Comparison of ENCODE assay signal across 20 cellular contexts in genomic region chr3:123334056-123334455, GRCh38.
DNase-seq lines count a peak whose midpoint lies in the region; ATAC-seq and TF ChIP-seq lines count a peak whose summit lies in the region.
"Had no signal": no experiment of that assay in that cellular context is flagged by ENCODE, and none has a peak within 500 bp of the region (broad histone marks: within the 10 kb centered on the region; RNA-seq: fewer than 3 reads in every experiment).

No MANE protein-coding gene starts in this region.

- H3K9ac ChIP-seq in colonic mucosa (ENCODE audit: low read depth in 2 of 2, low read length in 2 of 2), result no peak overlapping the region

- H3K4me1 ChIP-seq in lower lobe of right lung, result no peaks in the 10 kb centered on the region
- H3K4me1 ChIP-seq in upper lobe of right lung, result no peaks in the 10 kb centered on the region
- H3K4me1 ChIP-seq in colonic mucosa, result no peaks in the 10 kb centered on the region
- H3K4me1 ChIP-seq: HAP-1 had no signal

- no peaks in the 10 kb centered on the region for H3K9me3 ChIP-seq in lower lobe of right lung
- H3K9me3 ChIP-seq in upper lobe of right lung, result no peaks in the 10 kb centered on the region
- no peaks in the 10 kb centered on the region for H3K9me3 ChIP-seq in colonic mucosa
- H3K9me3 ChIP-seq: HAP-1 had no signal

- ATAC-seq in lower lobe of right lung (no peak), upper lobe of right lung (no peak), GM19324 (IDR thresholded peaks at IDR 0.05; ENCODE audit: low FRiP score, unreplicated experiment) (no peak), HG02610 (IDR thresholded peaks at IDR 0.05; ENCODE audit: unreplicated experiment) (no peak)
- ATAC-seq: K562, PC-3 had no signal

- intact Hi-C loops in cardiac septum (cut with DNase I) (loop anchor here (5.0 kb wide), 1 partner anchor 68 kb away; no protein-coding TSS in a partner anchor), lower lobe of right lung (cut with DNase I) (no loop called here), upper lobe of right lung (cut with DNase I) (no loop called here), colonic mucosa (cut with DNase I) (no loop called here)

- H3K27me3 ChIP-seq in lower lobe of right lung (ENCODE audit: low read depth) (no peaks in the 10 kb centered on the region), upper lobe of right lung (no peaks in the 10 kb centered on the region), colonic mucosa (no peaks in the 10 kb centered on the region)

- no peaks in the 10 kb centered on the region for H3K36me3 ChIP-seq in lower lobe of right lung
- H3K36me3 ChIP-seq in upper lobe of right lung, result no peaks in the 10 kb centered on the region
- no peaks in the 10 kb centered on the region for H3K36me3 ChIP-seq in colonic mucosa
- H3K36me3 ChIP-seq: HAP-1 had no signal

- TF ChIP-seq CTCF in lower lobe of right lung (IDR thresholded peaks at IDR 0.05) (no peak), upper lobe of right lung (IDR thresholded peaks at IDR 0.05) (no peak), colonic mucosa (IDR thresholded peaks at IDR 0.05) (no peak)

- no peak overlapping the region for H3K4me3 ChIP-seq in lower lobe of right lung
- H3K4me3 ChIP-seq in upper lobe of right lung, result no peak overlapping the region
- no peak overlapping the region for H3K4me3 ChIP-seq in colonic mucosa
- H3K4me3 ChIP-seq: HAP-1, K562 had no signal

- DNase-seq in caudate nucleus (lab: John Stamatoyannopoulos, UW) (no peak), cardiac septum (ENCODE audit: low spot score) (peak; percentile 26), lower lobe of right lung (peak; percentile 25), upper lobe of right lung (peak; percentile 10), colonic mucosa (no peak)
- DNase-seq: ACHN; Calu3; CD4-positive, alpha-beta memory T cell; DMS53; NCI-H1417 treated with DMSO at 0.1 percent for 48 hours; NCI-H2029; NCI-H2171 treated with DMSO at 0.1 percent for 48 hours; NCI-H446 treated with DMSO at 0.1 percent for 48 hours; NCI-H748 treated with DMSO at 0.1 percent for 48 hours; PC-3 had no signal

- peak overlapping the region; percentile 52 for H3K27ac ChIP-seq in caudate nucleus (ENCODE audit: low read depth, low read length)
- H3K27ac ChIP-seq in lower lobe of right lung, result no peak overlapping the region
- H3K27ac ChIP-seq in upper lobe of right lung, result no peak overlapping the region
- no peak overlapping the region for H3K27ac ChIP-seq in colonic mucosa
- H3K27ac ChIP-seq: RWPE1 had no signal

Comparison
In these comparisons a context has a peak if more than half of its experiments do, and no peak if none do; other contexts are left out.
1. DNase-seq: peak in cardiac septum (single experiment), lower lobe of right lung (single experiment) and upper lobe of right lung (single experiment); none in caudate nucleus (0 of 61) and colonic mucosa (single experiment).